In the genomic region with DNA sequence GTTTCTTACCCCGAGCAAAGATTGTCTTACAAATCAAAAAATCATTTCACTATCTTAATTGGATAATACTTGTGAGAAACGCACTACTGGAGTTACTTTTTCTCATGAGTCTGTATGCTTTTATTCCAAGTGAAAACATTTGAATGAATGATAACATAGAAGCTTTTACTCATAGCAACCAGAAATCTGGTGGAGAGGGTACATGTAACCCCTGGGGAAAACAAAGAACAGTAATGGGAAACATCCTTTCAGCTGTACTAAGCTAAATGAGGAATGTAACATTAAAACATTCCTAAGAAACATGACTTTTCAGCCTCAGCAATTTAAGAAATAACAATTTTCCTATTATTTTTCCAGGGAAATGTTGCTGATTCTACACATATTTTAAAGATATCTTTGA, we compare ENCODE assay signal across 20 cellular contexts.
"Had no signal": no experiment of that assay in that cellular context is flagged by ENCODE, and none has a peak within 500 bp of the region (broad histone marks: within the 10 kb centered on the region; RNA-seq: fewer than 3 reads in every experiment).

No MANE protein-coding gene starts in this region.

- H3K36me3 ChIP-seq: adrenal gland, breast epithelium, heart right ventricle, lower lobe of right lung, neural progenitor cell, prostate gland, tibial artery had no signal

- DNase-seq: activated CD4-positive, alpha-beta T cell treated with anti-CD3 and anti-CD28 coated beads for 36 hours; activated CD4-positive, alpha-beta T cell treated with anti-CD3 and anti-CD28 coated beads, Interleukin-2, amount 50 U/mL, for 4 hours; activated CD8-positive, alpha-beta memory T cell treated with anti-CD3 and anti-CD28 coated beads for 24 hours; activated CD8-positive, alpha-beta memory T cell treated with anti-CD3 and anti-CD28 coated beads, Interleukin-2, amount 50 U/mL, for 4 hours; activated T-cell treated with anti-CD3 and anti-CD28 coated beads, Interleukin-2, amount 50 U/mL, for 24 hours; adrenal gland; cortex of kidney; erythroblast; heart right ventricle; islet precursor cell; left colon; lower lobe of right lung; naive thymus-derived CD8-positive, alpha-beta T cell; stimulated activated CD4-positive, alpha-beta T cell treated with anti-CD3 and anti-CD28 coated beads, Interleukin-1b, Interleukin-23, amount 100 ng/mL, for 48 hours; substantia nigra; T1000; tibial artery had no signal

- H3K4me1 ChIP-seq: adrenal gland, breast epithelium, lower lobe of right lung, neural progenitor cell, prostate gland, tibial artery had no signal

- H3K27ac ChIP-seq: adrenal gland, neural progenitor cell, prostate gland, tibial artery had no signal

- H3K9ac ChIP-seq: neural progenitor cell had no signal

- H3K4me2 ChIP-seq: neural progenitor cell had no signal

- H2AFZ ChIP-seq: neural progenitor cell had no signal

- H3K27me3 ChIP-seq: breast epithelium, heart right ventricle, neural progenitor cell, tibial artery had no signal

- H3K9me3 ChIP-seq: adrenal gland, breast epithelium, heart right ventricle, lower lobe of right lung, prostate gland, tibial artery had no signal

- H3K4me3 ChIP-seq: adrenal gland, breast epithelium, heart right ventricle, lower lobe of right lung, neural progenitor cell, prostate gland, tibial artery had no signal
